8 cellular contexts compared by ENCODE assay signal in the genomic region with DNA sequence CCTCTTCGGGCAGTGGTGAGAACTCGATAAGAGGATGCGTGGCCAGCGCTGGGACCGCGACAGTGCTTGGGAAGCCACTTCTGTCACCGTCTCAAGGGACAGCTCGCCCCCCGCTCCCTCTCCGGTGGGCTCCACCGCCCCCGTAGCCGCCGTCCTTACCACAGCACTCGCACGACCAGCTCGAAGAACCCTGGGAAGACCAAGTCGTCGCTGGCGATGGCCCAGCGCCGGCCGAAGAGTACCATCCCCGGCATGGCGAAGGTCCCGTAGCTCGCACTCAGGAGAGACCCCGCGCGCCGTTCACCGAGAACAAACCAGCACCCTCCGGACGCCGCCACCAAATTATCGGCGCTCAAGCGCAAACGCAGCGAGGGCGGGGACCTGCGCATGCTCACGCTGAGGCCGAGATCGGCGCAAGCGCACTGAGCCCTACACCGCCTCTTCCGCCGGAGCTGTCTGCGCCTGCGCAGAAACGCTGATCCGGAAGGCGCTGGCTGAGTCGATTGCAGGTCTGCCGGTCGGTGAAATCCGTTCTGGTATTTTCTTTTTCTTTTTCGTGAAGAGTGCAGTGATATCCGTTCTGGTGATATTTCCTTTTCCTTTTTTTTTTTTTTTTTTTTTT. TPM values are rescaled to one million over a fixed set of nuclear protein-coding genes. Genes with fewer than 3 reads are reported as not detected.
DNase-seq lines count a peak whose midpoint lies in the region; ATAC-seq and TF ChIP-seq lines count a peak whose summit lies in the region.

A gene with protein sequence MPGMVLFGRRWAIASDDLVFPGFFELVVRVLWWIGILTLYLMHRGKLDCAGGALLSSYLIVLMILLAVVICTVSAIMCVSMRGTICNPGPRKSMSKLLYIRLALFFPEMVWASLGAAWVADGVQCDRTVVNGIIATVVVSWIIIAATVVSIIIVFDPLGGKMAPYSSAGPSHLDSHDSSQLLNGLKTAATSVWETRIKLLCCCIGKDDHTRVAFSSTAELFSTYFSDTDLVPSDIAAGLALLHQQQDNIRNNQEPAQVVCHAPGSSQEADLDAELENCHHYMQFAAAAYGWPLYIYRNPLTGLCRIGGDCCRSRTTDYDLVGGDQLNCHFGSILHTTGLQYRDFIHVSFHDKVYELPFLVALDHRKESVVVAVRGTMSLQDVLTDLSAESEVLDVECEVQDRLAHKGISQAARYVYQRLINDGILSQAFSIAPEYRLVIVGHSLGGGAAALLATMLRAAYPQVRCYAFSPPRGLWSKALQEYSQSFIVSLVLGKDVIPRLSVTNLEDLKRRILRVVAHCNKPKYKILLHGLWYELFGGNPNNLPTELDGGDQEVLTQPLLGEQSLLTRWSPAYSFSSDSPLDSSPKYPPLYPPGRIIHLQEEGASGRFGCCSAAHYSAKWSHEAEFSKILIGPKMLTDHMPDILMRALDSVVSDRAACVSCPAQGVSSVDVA (minus strand): TSS at position 366 of the 622 bp plus-strand sequence. CDS start 112 bp downstream, at position 254.

- TF ChIP-seq EP300 in ovary (IDR thresholded peaks at IDR 0.05) = no peak

- peaks cover 8% of the 10 kb centered on the region for H3K4me1 ChIP-seq in ovary (ENCODE audit: insufficient read depth)
- no peaks in the 10 kb centered on the region for H3K4me1 ChIP-seq in thymus (ENCODE audit: control insufficient read depth, insufficient read depth, low read length)

- intact Hi-C loops in Right ventricle myocardium inferior (cut with DNase I) (no loop called here), ovary (cut with DNase I) (no loop called here)

- ATAC-seq in HG02798 (IDR thresholded peaks at IDR 0.05; ENCODE audit: poor library complexity, unreplicated experiment) (peak; percentile 90), Right ventricle myocardium inferior (peak; percentile 95)

- TF ChIP-seq CTCF in GM12865 (IDR thresholded peaks at IDR 0.05; ENCODE audit: insufficient read depth, low read depth, low read length, missing control alignments) (no peak), ovary (IDR thresholded peaks at IDR 0.05) (no peak)

- peak within 1 kb of the TSS; percentile 93 for H3K4me3 ChIP-seq in GM12865 (ENCODE audit: low read depth, low read length)
- H3K4me3 ChIP-seq in ovary = peak within 1 kb of the TSS; percentile 100
- peak within 1 kb of the TSS; percentile 76 for H3K4me3 ChIP-seq in thymus (ENCODE audit: low read length)

- H3K27ac ChIP-seq in ovary (peak within 1 kb of the TSS; percentile 72 to 81), thymus (ENCODE audit: low read depth) (peak within 1 kb of the TSS; percentile 72)

- peak; percentile 97 for DNase-seq in GM12865 (ENCODE audit: low read depth)
- DNase-seq in NCI-H1417 treated with DMSO at 0.1 percent for 48 hours (lab: John Stamatoyannopoulos, UW) = peak; percentile 63
- DNase-seq in SW 1271 (lab: John Stamatoyannopoulos, UW) = peak; percentile 70 to 89
- DNase-seq in activated naive CD8-positive, alpha-beta T cell treated with anti-CD3 and anti-CD28 coated beads, Interleukin-2, amount 50 U/mL, for 16 hours (ENCODE audit: low read depth, low spot score) = peak; percentile 88
- peak; percentile 96 for DNase-seq in Right ventricle myocardium inferior (ENCODE audit: missing footprints)
- DNase-seq in ovary = peak; percentile 93 to 98 (median 96)

- H3K36me3 ChIP-seq in ovary = no peaks in the 10 kb centered on the region
- H3K36me3 ChIP-seq in thymus (ENCODE audit: control insufficient read depth, insufficient read depth) = peaks cover 13% of the 10 kb centered on the region

- H3K9me3 ChIP-seq in ovary = no peaks in the 10 kb centered on the region
- no peaks in the 10 kb centered on the region for H3K9me3 ChIP-seq in thymus (ENCODE audit: control insufficient read depth)

- H3K27me3 ChIP-seq in ovary = no peaks in the 10 kb centered on the region
- no peaks in the 10 kb centered on the region for H3K27me3 ChIP-seq in thymus (ENCODE audit: control insufficient read depth, insufficient read depth)

- 0% methylated on average over 54 to 61 of the region's 61 CpGs for WGBS in ovary, 3 donors
- under 1% methylated on average over 61 of the region's 61 CpGs for WGBS in thymus

- TF ChIP-seq POLR2A in ovary (IDR thresholded peaks at IDR 0.05) = peak; percentile 59

RNA-seq across cellular contexts. Expression of the gene that starts here (rescaled TPM):
- 6.7 TPM for total RNA-seq in Right ventricle myocardium inferior
- 10 to 100 TPM; 11.5 to 22.4 (median 15.5) TPM for total RNA-seq in ovary
- polyA plus RNA-seq in ovary = 10 to 100 TPM in 1 of 2 donors, 1 to 10 TPM in 1; 8.8 to 10.7 TPM
- polyA plus RNA-seq in thymus = 19.4 TPM

Comparison
In these comparisons a context has a peak if more than half of its experiments do, and no peak if none do; other contexts are left out.
1. Peak in every context shown above with its lines: DNase-seq, ATAC-seq, H3K4me3 ChIP-seq and H3K27ac ChIP-seq.